In the genomic region with DNA sequence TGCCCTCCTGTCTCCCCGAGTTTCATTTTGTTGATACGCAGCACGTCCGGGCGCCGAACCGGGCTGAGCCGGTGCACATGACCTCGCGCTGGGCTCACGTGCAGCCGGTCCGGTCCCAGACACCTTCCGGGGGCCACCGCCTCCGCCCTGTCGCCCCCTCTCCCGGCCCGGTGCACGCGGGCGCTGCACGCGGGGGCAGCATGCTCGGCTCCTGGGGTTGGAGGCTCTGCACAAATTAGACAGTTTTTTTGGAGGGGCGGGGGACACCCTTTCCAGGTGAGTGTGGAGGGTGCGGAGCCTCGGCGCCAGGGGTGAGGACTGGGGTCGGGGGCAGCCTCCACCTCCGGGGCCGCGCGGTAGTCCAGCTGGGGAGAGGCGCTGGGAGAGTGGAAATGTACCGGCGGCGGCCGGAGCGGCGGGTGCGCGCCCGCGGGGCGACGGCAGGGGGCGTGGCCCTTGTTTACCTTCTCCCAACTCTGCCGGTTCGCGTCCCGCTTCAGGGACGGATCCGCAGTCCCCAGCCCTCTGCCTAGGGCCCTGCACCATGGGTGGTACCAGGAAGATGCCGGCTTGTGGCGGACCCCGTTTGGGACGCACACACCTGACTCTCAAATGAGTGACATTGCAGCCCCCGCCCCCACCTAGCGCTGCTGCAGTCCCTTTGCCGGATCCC, we compare ENCODE assay signal across 1 cellular context.
TF ChIP-seq lines count a peak whose summit lies in the region.

No MANE protein-coding gene starts in this region.

TF ChIP-seq in K562, 482 proteins besides CTCF, POLR2A, EP300 and RAD21 (continued from another document):
- TF ChIP-seq, protein P1, sequence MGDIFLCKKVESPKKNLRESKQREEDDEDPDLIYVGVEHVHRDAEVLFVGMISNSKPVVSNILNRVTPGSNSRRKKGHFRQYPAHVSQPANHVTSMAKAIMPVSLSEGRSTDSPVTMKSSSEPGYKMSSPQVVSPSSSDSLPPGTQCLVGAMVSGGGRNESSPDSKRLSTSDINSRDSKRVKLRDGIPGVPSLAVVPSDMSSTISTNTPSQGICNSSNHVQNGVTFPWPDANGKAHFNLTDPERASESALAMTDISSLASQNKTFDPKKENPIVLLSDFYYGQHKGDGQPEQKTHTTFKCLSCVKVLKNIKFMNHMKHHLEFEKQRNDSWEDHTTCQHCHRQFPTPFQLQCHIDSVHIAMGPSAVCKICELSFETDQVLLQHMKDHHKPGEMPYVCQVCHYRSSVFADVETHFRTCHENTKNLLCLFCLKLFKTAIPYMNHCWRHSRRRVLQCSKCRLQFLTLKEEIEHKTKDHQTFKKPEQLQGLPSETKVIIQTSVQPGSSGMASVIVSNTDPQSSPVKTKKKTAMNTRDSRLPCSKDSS (IDR thresholded peaks at IDR 0.05; ENCODE audit: low read depth, partially characterized antibody): no peak
- TF ChIP-seq, protein P2, sequence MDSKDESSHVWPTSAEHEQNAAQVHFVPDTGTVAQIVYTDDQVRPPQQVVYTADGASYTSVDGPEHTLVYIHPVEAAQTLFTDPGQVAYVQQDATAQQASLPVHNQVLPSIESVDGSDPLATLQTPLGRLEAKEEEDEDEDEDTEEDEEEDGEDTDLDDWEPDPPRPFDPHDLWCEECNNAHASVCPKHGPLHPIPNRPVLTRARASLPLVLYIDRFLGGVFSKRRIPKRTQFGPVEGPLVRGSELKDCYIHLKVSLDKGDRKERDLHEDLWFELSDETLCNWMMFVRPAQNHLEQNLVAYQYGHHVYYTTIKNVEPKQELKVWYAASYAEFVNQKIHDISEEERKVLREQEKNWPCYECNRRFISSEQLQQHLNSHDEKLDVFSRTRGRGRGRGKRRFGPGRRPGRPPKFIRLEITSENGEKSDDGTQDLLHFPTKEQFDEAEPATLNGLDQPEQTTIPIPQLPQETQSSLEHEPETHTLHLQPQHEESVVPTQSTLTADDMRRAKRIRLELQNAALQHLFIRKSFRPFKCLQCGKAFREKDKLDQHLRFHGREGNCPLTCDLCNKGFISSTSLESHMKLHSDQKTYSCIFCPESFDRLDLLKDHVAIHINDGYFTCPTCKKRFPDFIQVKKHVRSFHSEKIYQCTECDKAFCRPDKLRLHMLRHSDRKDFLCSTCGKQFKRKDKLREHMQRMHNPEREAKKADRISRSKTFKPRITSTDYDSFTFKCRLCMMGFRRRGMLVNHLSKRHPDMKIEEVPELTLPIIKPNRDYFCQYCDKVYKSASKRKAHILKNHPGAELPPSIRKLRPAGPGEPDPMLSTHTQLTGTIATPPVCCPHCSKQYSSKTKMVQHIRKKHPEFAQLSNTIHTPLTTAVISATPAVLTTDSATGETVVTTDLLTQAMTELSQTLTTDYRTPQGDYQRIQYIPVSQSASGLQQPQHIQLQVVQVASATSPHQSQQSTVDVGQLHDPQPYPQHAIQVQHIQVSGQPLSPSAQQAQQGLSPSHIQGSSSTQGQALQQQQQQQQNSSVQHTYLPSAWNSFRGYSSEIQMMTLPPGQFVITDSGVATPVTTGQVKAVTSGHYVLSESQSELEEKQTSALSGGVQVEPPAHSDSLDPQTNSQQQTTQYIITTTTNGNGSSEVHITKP (IDR thresholded peaks at IDR 0.05; ENCODE audit: partially characterized antibody): peak; percentile 17
- no peak for TF ChIP-seq DACH1 (IDR thresholded peaks at IDR 0.05; ENCODE audit: partially characterized antibody)
- peak; percentile 45 for TF ChIP-seq TAF1 (IDR thresholded peaks at IDR 0.05; ENCODE audit: control insufficient read depth, extremely low read depth, insufficient read depth, low read length, severe bottlenecking)
- peak; percentile 58 for TF ChIP-seq KDM5B (IDR thresholded peaks at IDR 0.05; ENCODE audit: insufficient replicate concordance, low read depth, low read length)
- TF ChIP-seq TGIF2 (CRISPR knock-in tag; IDR thresholded peaks at IDR 0.05): peak; percentile 58; the same call in 1 of the 2 replicates
